2 cellular contexts compared by ENCODE assay signal in genomic region chr1:159007734-159008133, GRCh38.
TF ChIP-seq lines count a peak whose summit lies in the region.

No MANE protein-coding gene starts in this region.

TF ChIP-seq in K562, 482 proteins besides CTCF, POLR2A, EP300 and RAD21 (continued from another document):
- TF ChIP-seq ATF4 (CRISPR knock-in tag; IDR thresholded peaks at IDR 0.05) (0 out of 2 replicates have a peak, but pooled peaks have one; percentile 16), SMARCC2 (IDR thresholded peaks at IDR 0.05; ENCODE audit: low read depth) (no peak), ZNF445 (CRISPR knock-in tag; IDR thresholded peaks at IDR 0.05; ENCODE audit: low read depth) (no peak), CEBPG (CRISPR knock-in tag; IDR thresholded peaks at IDR 0.05) (no peak), CEBPG (tag; conservative IDR thresholded peaks at IDR 0.05 in 1 of 2, IDR thresholded peaks at IDR 0.05 in 1 of 2) (peak; percentile 67 to 82), ZNF232 (CRISPR knock-in tag; IDR thresholded peaks at IDR 0.05) (no peak), PTRF (tag; IDR thresholded peaks at IDR 0.05) (no peak), SNIP1 (IDR thresholded peaks at IDR 0.05; ENCODE audit: low read depth) (no peak), CEBPB (tag; IDR thresholded peaks at IDR 0.05) (0 out of 2 replicates have a peak, but pooled peaks have one; percentile 8)

TF ChIP-seq in SK-N-SH treated with all-trans-retinoic acid at 6 μM for 48 hours, 23 proteins besides CTCF, POLR2A, EP300 and RAD21 (continued from another document):
- TF ChIP-seq TSHZ2 (CRISPR knock-in tag; IDR thresholded peaks at IDR 0.05) (no peak), PATZ1 (CRISPR knock-in tag; IDR thresholded peaks at IDR 0.05; ENCODE audit: borderline replicate concordance) (no peak), ZFP3 (CRISPR knock-in tag; IDR thresholded peaks at IDR 0.05) (no peak), ARNTL (CRISPR knock-in tag; IDR thresholded peaks at IDR 0.05; ENCODE audit: borderline replicate concordance, low read depth) (no peak), OSR1 (CRISPR knock-in tag; IDR thresholded peaks at IDR 0.05) (no peak), ZNF8 (CRISPR knock-in tag; IDR thresholded peaks at IDR 0.05) (no peak), TCF4 (CRISPR knock-in tag; IDR thresholded peaks at IDR 0.05; ENCODE audit: borderline replicate concordance) (no peak), POU6F1 (CRISPR knock-in tag; IDR thresholded peaks at IDR 0.05; ENCODE audit: borderline replicate concordance, low read depth) (no peak), CSDC2 (CRISPR knock-in tag; IDR thresholded peaks at IDR 0.05) (no peak), CREB5 (CRISPR knock-in tag; IDR thresholded peaks at IDR 0.05; ENCODE audit: low read depth) (no peak), ZNF70 (CRISPR knock-in tag; IDR thresholded peaks at IDR 0.05) (no peak), ZNF565 (CRISPR knock-in tag; conservative IDR thresholded peaks at IDR 0.05; ENCODE audit: low read depth) (no peak), CSRNP3 (CRISPR knock-in tag; IDR thresholded peaks at IDR 0.05) (no peak), RARB (CRISPR knock-in tag; IDR thresholded peaks at IDR 0.05) (no peak), PPARA (CRISPR knock-in tag; IDR thresholded peaks at IDR 0.05; ENCODE audit: borderline replicate concordance) (no peak), BACH2 (CRISPR knock-in tag; IDR thresholded peaks at IDR 0.05; ENCODE audit: borderline replicate concordance) (no peak)
